ENCODE assay signal across 1 cellular context in genomic region chr2:70248810-70249438, GRCh38.
TF ChIP-seq lines count a peak whose summit lies in the region.

No MANE protein-coding gene starts in this region.

TF ChIP-seq in HepG2, 621 proteins besides CTCF, POLR2A, EP300 and RAD21 (continued from another document and continues in another):
- TF ChIP-seq NR1H2 (CRISPR knock-in tag; IDR thresholded peaks at IDR 0.05; ENCODE audit: borderline replicate concordance, low read depth) (no peak), ZNF549 (CRISPR knock-in tag; IDR thresholded peaks at IDR 0.05) (no peak), RERE (CRISPR knock-in tag; IDR thresholded peaks at IDR 0.05; ENCODE audit: low read depth) (no peak), ZNF451 (CRISPR knock-in tag; IDR thresholded peaks at IDR 0.05) (no peak; the same call in 1 of the 2 replicates), RFX3 (CRISPR knock-in tag; IDR thresholded peaks at IDR 0.05) (no peak), SRSF4 (IDR thresholded peaks at IDR 0.05; ENCODE audit: low read depth, low read length, poor library complexity, severe bottlenecking) (no peak), ZNF572 (CRISPR knock-in tag; IDR thresholded peaks at IDR 0.05) (no peak), ZNF556 (CRISPR knock-in tag; IDR thresholded peaks at IDR 0.05; ENCODE audit: borderline replicate concordance) (no peak), ZNF83 (CRISPR knock-in tag; IDR thresholded peaks at IDR 0.05; ENCODE audit: borderline replicate concordance) (no peak), ZNF24 (IDR thresholded peaks at IDR 0.05) (peak; percentile 100), MEIS2 (CRISPR knock-in tag; IDR thresholded peaks at IDR 0.05) (no peak; the same call in 1 of the 2 replicates), HMG20A (CRISPR knock-in tag; IDR thresholded peaks at IDR 0.05; ENCODE audit: borderline replicate concordance) (no peak), PRDM10 (CRISPR knock-in tag; IDR thresholded peaks at IDR 0.05; ENCODE audit: low read depth) (0 out of 2 replicates have a peak, but pooled peaks have one; percentile 49), ZUFSP (CRISPR knock-in tag; IDR thresholded peaks at IDR 0.05; ENCODE audit: borderline replicate concordance) (no peak), REL (CRISPR knock-in tag; conservative IDR thresholded peaks at IDR 0.05) (no peak), ZNF30 (CRISPR knock-in tag; IDR thresholded peaks at IDR 0.05) (peak; percentile 31; the same call in 1 of the 2 replicates), HDAC1 (CRISPR knock-in tag; IDR thresholded peaks at IDR 0.05) (no peak), ZNF260 (CRISPR knock-in tag; IDR thresholded peaks at IDR 0.05; ENCODE audit: borderline replicate concordance, low read depth) (no peak), NFYB (CRISPR knock-in tag; IDR thresholded peaks at IDR 0.05) (no peak; the same call in 1 of the 2 replicates), ZMAT3 (CRISPR knock-in tag; conservative IDR thresholded peaks at IDR 0.05) (no peak), HNRNPL (IDR thresholded peaks at IDR 0.05; ENCODE audit: low read depth, low read length) (no peak), SMARCE1 (IDR thresholded peaks at IDR 0.05; ENCODE audit: borderline replicate concordance) (no peak), CENPT (CRISPR knock-in tag; IDR thresholded peaks at IDR 0.05; ENCODE audit: low read depth) (no peak), DNMT1 (CRISPR knock-in tag; IDR thresholded peaks at IDR 0.05) (no peak), CHD4 (IDR thresholded peaks at IDR 0.05; ENCODE audit: borderline replicate concordance, low read length) (no peak; the same call in 1 of the 2 replicates), ZNF382 (CRISPR knock-in tag; IDR thresholded peaks at IDR 0.05; ENCODE audit: borderline replicate concordance) (no peak), ZNF652 (CRISPR knock-in tag; IDR thresholded peaks at IDR 0.05; ENCODE audit: borderline replicate concordance, low read depth) (peak; percentile 90), ZBTB3 (CRISPR knock-in tag; IDR thresholded peaks at IDR 0.05; ENCODE audit: borderline replicate concordance, low read depth) (no peak), KLF9 (CRISPR knock-in tag; IDR thresholded peaks at IDR 0.05; ENCODE audit: low read depth) (peak; percentile 65; the same call in 1 of the 2 replicates), ZFP82 (CRISPR knock-in tag; IDR thresholded peaks at IDR 0.05; ENCODE audit: borderline replicate concordance) (peak; percentile 28; the same call in 1 of the 2 replicates), YEATS2 (CRISPR knock-in tag; IDR thresholded peaks at IDR 0.05; ENCODE audit: borderline replicate concordance) (peak; percentile 50; the same call in 1 of the 2 replicates), KDM6A (CRISPR knock-in tag; IDR thresholded peaks at IDR 0.05; ENCODE audit: low read depth) (no peak), KLF15 (CRISPR knock-in tag; IDR thresholded peaks at IDR 0.05; ENCODE audit: borderline replicate concordance) (no peak)
- TF ChIP-seq, protein P1, sequence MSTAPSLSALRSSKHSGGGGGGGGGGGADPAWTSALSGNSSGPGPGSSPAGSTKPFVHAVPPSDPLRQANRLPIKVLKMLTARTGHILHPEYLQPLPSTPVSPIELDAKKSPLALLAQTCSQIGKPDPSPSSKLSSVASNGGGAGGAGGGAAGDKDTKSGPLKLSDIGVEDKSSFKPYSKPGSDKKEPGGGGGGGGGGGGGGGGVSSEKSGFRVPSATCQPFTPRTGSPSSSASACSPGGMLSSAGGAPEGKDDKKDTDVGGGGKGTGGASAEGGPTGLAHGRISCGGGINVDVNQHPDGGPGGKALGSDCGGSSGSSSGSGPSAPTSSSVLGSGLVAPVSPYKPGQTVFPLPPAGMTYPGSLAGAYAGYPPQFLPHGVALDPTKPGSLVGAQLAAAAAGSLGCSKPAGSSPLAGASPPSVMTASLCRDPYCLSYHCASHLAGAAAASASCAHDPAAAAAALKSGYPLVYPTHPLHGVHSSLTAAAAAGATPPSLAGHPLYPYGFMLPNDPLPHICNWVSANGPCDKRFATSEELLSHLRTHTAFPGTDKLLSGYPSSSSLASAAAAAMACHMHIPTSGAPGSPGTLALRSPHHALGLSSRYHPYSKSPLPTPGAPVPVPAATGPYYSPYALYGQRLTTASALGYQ (CRISPR knock-in tag; IDR thresholded peaks at IDR 0.05), result 0 out of 2 replicates have a peak, but pooled peaks have one; percentile 66
- TF ChIP-seq, protein P2, sequence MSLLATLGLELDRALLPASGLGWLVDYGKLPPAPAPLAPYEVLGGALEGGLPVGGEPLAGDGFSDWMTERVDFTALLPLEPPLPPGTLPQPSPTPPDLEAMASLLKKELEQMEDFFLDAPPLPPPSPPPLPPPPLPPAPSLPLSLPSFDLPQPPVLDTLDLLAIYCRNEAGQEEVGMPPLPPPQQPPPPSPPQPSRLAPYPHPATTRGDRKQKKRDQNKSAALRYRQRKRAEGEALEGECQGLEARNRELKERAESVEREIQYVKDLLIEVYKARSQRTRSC (CRISPR knock-in tag; IDR thresholded peaks at IDR 0.05; ENCODE audit: low read depth), result no peak
- TF ChIP-seq, protein P3, sequence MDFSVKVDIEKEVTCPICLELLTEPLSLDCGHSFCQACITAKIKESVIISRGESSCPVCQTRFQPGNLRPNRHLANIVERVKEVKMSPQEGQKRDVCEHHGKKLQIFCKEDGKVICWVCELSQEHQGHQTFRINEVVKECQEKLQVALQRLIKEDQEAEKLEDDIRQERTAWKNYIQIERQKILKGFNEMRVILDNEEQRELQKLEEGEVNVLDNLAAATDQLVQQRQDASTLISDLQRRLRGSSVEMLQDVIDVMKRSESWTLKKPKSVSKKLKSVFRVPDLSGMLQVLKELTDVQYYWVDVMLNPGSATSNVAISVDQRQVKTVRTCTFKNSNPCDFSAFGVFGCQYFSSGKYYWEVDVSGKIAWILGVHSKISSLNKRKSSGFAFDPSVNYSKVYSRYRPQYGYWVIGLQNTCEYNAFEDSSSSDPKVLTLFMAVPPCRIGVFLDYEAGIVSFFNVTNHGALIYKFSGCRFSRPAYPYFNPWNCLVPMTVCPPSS (IDR thresholded peaks at IDR 0.05), result no peak
- TF ChIP-seq, protein P4, sequence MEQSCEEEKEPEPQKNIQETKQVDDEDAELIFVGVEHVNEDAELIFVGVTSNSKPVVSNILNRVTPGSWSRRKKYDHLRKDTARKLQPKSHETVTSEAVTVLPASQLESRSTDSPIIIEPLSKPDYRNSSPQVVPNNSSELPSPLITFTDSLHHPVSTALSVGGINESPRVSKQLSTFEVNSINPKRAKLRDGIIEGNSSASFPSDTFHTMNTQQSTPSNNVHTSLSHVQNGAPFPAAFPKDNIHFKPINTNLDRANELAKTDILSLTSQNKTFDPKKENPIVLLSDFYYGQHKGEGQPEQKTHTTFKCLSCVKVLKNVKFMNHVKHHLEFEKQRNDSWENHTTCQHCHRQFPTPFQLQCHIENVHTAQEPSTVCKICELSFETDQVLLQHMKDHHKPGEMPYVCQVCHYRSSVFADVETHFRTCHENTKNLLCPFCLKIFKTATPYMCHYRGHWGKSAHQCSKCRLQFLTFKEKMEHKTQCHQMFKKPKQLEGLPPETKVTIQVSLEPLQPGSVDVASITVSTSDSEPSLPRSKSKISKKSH (CRISPR knock-in tag; IDR thresholded peaks at IDR 0.05; ENCODE audit: borderline replicate concordance), result no peak
- TF ChIP-seq, protein P5, sequence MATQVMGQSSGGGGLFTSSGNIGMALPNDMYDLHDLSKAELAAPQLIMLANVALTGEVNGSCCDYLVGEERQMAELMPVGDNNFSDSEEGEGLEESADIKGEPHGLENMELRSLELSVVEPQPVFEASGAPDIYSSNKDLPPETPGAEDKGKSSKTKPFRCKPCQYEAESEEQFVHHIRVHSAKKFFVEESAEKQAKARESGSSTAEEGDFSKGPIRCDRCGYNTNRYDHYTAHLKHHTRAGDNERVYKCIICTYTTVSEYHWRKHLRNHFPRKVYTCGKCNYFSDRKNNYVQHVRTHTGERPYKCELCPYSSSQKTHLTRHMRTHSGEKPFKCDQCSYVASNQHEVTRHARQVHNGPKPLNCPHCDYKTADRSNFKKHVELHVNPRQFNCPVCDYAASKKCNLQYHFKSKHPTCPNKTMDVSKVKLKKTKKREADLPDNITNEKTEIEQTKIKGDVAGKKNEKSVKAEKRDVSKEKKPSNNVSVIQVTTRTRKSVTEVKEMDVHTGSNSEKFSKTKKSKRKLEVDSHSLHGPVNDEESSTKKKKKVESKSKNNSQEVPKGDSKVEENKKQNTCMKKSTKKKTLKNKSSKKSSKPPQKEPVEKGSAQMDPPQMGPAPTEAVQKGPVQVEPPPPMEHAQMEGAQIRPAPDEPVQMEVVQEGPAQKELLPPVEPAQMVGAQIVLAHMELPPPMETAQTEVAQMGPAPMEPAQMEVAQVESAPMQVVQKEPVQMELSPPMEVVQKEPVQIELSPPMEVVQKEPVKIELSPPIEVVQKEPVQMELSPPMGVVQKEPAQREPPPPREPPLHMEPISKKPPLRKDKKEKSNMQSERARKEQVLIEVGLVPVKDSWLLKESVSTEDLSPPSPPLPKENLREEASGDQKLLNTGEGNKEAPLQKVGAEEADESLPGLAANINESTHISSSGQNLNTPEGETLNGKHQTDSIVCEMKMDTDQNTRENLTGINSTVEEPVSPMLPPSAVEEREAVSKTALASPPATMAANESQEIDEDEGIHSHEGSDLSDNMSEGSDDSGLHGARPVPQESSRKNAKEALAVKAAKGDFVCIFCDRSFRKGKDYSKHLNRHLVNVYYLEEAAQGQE (IDR thresholded peaks at IDR 0.05; ENCODE audit: borderline replicate concordance in 1 of 2, low read depth in 1 of 2, low read length in 2 of 2), result peak in 1 of 2 experiments; percentile 70; a peak in 1 of 4 replicates
